ENCODE assay signal across 27 cellular contexts in the genomic region with DNA sequence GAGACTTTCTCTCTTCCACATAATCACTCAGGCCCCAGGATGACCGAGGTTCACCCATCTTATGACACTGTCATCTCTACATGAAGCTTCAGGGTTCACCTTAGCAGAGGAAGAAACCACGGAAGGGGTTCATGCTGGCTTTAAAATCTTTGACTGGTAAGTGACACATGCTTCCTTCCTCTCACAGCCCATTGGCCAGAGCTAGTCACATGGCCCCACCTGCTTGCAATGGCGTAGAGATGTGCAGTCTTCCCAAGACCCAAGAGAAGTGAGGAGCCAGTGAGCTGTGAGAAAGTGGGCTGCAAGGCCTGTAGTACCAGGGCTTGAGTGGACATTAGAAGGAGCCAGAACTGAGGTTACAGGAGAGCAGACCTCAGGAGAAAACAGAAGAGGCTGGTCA.
"Had no signal": no experiment of that assay in that cellular context is flagged by ENCODE, and none has a peak within 500 bp of the region (broad histone marks: within the 10 kb centered on the region; RNA-seq: fewer than 3 reads in every experiment).

No MANE protein-coding gene starts in this region.

- DNase-seq: cortex of kidney; effector CD8-positive, alpha-beta T cell; effector memory CD8-positive, alpha-beta T cell; endodermal cell; erythroblast; esophagus squamous epithelium; foreskin fibroblast; foreskin melanocyte; gastrocnemius medialis; glutamatergic neuron; head of caudate nucleus; heart right ventricle; hippocampal formation; left cardiac atrium; left lung; left ventricle myocardium superior; lower lobe of right lung; mesenchymal stem cell; mucosa of descending colon had no signal

- H3K4me1 ChIP-seq: esophagus squamous epithelium, gastrocnemius medialis, heart right ventricle, left lung, lower lobe of right lung had no signal

- H3K36me3 Mint-ChIP-seq: mesothelial cell of epicardium had no signal

- H3K4me3 Mint-ChIP-seq: dendritic cell treated with granulocyte-macrophage colony-stimulating factor and Interleukin-4, amounts not matched to agents 40 ng/mL and 50 ng/mL, for 4 days; effector memory CD8-positive, alpha-beta T cell; endodermal cell; mesothelial cell of epicardium had no signal

- H3K27me3 ChIP-seq: esophagus squamous epithelium, gastrocnemius medialis, heart right ventricle, left lung had no signal

- H3K4me3 ChIP-seq: esophagus squamous epithelium, gastrocnemius medialis, heart right ventricle, left lung, lower lobe of right lung, mucosa of descending colon had no signal

- H3K4me1 Mint-ChIP-seq: endodermal cell, mesothelial cell of epicardium had no signal

- H3K36me3 ChIP-seq: esophagus squamous epithelium, gastrocnemius medialis, heart right ventricle, left lung, lower lobe of right lung had no signal

- FAIRE-seq: colon, endometrium, islet of Langerhans, keratinocyte had no signal

- ATAC-seq: effector memory CD8-positive, alpha-beta T cell; esophagus mucosa; gastrocnemius medialis; heart right ventricle; left cardiac atrium; left lung; left ventricle myocardium superior; lower lobe of right lung; mucosa of descending colon had no signal

- H3K9me3 Mint-ChIP-seq: effector memory CD8-positive, alpha-beta T cell; endodermal cell had no signal

- H3K9me3 ChIP-seq: esophagus squamous epithelium, gastrocnemius medialis, heart right ventricle, left lung, lower lobe of right lung, mucosa of descending colon had no signal

- H3K27ac Mint-ChIP-seq: dendritic cell treated with granulocyte-macrophage colony-stimulating factor and Interleukin-4, amounts not matched to agents 40 ng/mL and 50 ng/mL, for 4 days; effector memory CD8-positive, alpha-beta T cell; endodermal cell; mesothelial cell of epicardium had no signal

- H3K27ac ChIP-seq: epithelial cell of prostate, esophagus squamous epithelium, gastrocnemius medialis, heart right ventricle, left lung, lower lobe of right lung had no signal
